12 cellular contexts compared by ENCODE assay signal in the genomic region with DNA sequence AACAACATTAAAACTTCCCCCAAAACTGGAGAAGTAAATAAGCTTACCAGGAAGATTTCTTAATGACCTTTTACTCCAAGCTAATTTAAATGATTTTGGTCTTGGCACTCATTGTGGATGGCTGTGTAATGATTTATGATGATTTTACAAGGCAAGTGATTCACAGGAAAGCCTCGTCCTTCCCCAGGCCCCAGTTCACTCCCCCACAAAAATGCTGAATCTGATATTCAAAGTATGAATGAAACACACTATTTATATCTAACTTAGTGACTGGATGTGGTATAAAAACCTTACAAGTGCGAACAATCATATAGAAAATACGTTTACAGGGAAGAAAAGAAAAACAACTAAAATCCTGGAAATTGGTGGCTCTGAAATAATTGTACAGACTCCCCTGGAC. TPM values are rescaled to one million over a fixed set of nuclear protein-coding genes. Genes with fewer than 3 reads are reported as not detected.
A peak's percentile ranks its signal among the peaks of the same experiment; 100 is the strongest.
DNase-seq lines count a peak whose midpoint lies in the region; ATAC-seq and TF ChIP-seq lines count a peak whose summit lies in the region.
"Had no signal": no experiment of that assay in that cellular context is flagged by ENCODE, and none has a peak within 500 bp of the region (broad histone marks: within the 10 kb centered on the region; RNA-seq: fewer than 3 reads in every experiment).

No MANE protein-coding gene starts in this region.

- no peak for TF ChIP-seq CTCF in stomach (IDR thresholded peaks at IDR 0.05)

- intact Hi-C loops in stomach (cut with DNase I; ENCODE audit: low total_unique reads): no loop called here

- no peak for TF ChIP-seq POLR2A in stomach (IDR thresholded peaks at IDR 0.05)

- H3K4me3 Mint-ChIP-seq in stimulated activated memory B cell treated with anti-CD40 and anti-IgM and Interleukin-4, amounts not matched to agents 10 μg/mL and 1 μg/mL and 100 μg/mL, for 72 hours: no peak overlapping the region
- H3K4me3 Mint-ChIP-seq: stimulated activated effector memory CD8-positive, alpha-beta T cell treated with anti-CD3 and anti-CD28 coated beads, Interleukin-12 subunit alpha, Interleukin-12 subunit beta, amount 100 ng/mL, for 72 hours had no signal

- WGBS in stomach, 5 donors: 55 to 73% (median 67%) methylated on average over 3 of the region's 3 CpGs

- H3K9me3 Mint-ChIP-seq in stimulated activated memory B cell treated with anti-CD40 and anti-IgM and Interleukin-4, amounts not matched to agents 10 μg/mL and 1 μg/mL and 100 μg/mL, for 72 hours: no peaks in the 10 kb centered on the region
- H3K9me3 Mint-ChIP-seq: stimulated activated effector memory CD8-positive, alpha-beta T cell treated with anti-CD3 and anti-CD28 coated beads, Interleukin-12 subunit alpha, Interleukin-12 subunit beta, amount 100 ng/mL, for 72 hours had no signal

- peak overlapping the region in 4 of 5 donors; percentile 14 to 89 (median 54) for H3K27ac ChIP-seq in stomach
- H3K27ac ChIP-seq: ascending aorta, PC-9 had no signal

- H3K4me1 ChIP-seq in stomach: peaks cover 37 to 71% (median 54%) of the 10 kb centered on the region in 4 donors

- no peaks in the 10 kb centered on the region for H3K27me3 ChIP-seq in stomach
- H3K27me3 ChIP-seq: ascending aorta had no signal

- peak; percentile 74 for DNase-seq in GM04504 (ENCODE audit: low read depth)
- DNase-seq in amniotic stem cell (lab: John Stamatoyannopoulos, UW): peak; percentile 69
- DNase-seq in hepatic stellate cell (ENCODE audit: low spot score): peak; percentile 94
- DNase-seq in stomach: no peak
- DNase-seq in NCI-H1105 treated with DMSO at 0.1 percent for 48 hours (lab: John Stamatoyannopoulos, UW): no peak
- DNase-seq in NOMO-1 (lab: John Stamatoyannopoulos, UW; ENCODE audit: unreplicated experiment in 2 of 2): no peak
- no peak for DNase-seq in NCI-H1694 (lab: John Stamatoyannopoulos, UW)
- DNase-seq: activated CD4-positive, alpha-beta T cell treated with anti-CD3 and anti-CD28 coated beads, Interleukin-2, amount 50 U/mL, for 48 hours had no signal

- H3K4me3 ChIP-seq in stomach: no peak overlapping the region
- H3K4me3 ChIP-seq: ascending aorta, PC-9 had no signal

- TF ChIP-seq EP300 in stomach (IDR thresholded peaks at IDR 0.05): no peak

- peaks cover 18% of the 10 kb centered on the region for H3K27me3 Mint-ChIP-seq in stimulated activated memory B cell treated with anti-CD40 and anti-IgM and Interleukin-4, amounts not matched to agents 10 μg/mL and 1 μg/mL and 100 μg/mL, for 72 hours

- no peaks in the 10 kb centered on the region for H3K9me3 ChIP-seq in stomach
- H3K9me3 ChIP-seq: ascending aorta had no signal

- peaks cover 23 to 36% (median 29%) of the 10 kb centered on the region in 4 donors for H3K36me3 ChIP-seq in stomach

- H3K36me3 Mint-ChIP-seq in stimulated activated memory B cell treated with anti-CD40 and anti-IgM and Interleukin-4, amounts not matched to agents 10 μg/mL and 1 μg/mL and 100 μg/mL, for 72 hours: peaks cover 11% of the 10 kb centered on the region
- H3K36me3 Mint-ChIP-seq: stimulated activated effector memory CD8-positive, alpha-beta T cell treated with anti-CD3 and anti-CD28 coated beads, Interleukin-12 subunit alpha, Interleukin-12 subunit beta, amount 100 ng/mL, for 72 hours had no signal

- H3K4me1 Mint-ChIP-seq in stimulated activated memory B cell treated with anti-CD40 and anti-IgM and Interleukin-4, amounts not matched to agents 10 μg/mL and 1 μg/mL and 100 μg/mL, for 72 hours: peaks cover 14% of the 10 kb centered on the region

- H3K27ac Mint-ChIP-seq in stimulated activated memory B cell treated with anti-CD40 and anti-IgM and Interleukin-4, amounts not matched to agents 10 μg/mL and 1 μg/mL and 100 μg/mL, for 72 hours: no peak overlapping the region
- H3K27ac Mint-ChIP-seq: stimulated activated effector memory CD8-positive, alpha-beta T cell treated with anti-CD3 and anti-CD28 coated beads, Interleukin-12 subunit alpha, Interleukin-12 subunit beta, amount 100 ng/mL, for 72 hours had no signal

- no peak for ATAC-seq in stimulated activated memory B cell treated with anti-CD40 and anti-IgM and Interleukin-4, amounts not matched to agents 10 μg/mL and 1 μg/mL and 100 μg/mL, for 72 hours
- ATAC-seq: stimulated activated effector memory CD8-positive, alpha-beta T cell treated with anti-CD3 and anti-CD28 coated beads, Interleukin-12 subunit alpha, Interleukin-12 subunit beta, amount 100 ng/mL, for 72 hours had no signal

RNA-seq across cellular contexts. Expression of a gene that starts 49.8 kb away (rescaled TPM):
- 10 to 100 TPM; 12.8 to 25.9 (median 17.0) TPM for total RNA-seq in stomach
- polyA plus RNA-seq in stomach: 1 to 10 TPM; 2.3 to 6.9 (median 3.2) TPM

Comparison
In these comparisons a context has a peak if more than half of its experiments do, and no peak if none do; other contexts are left out.
1. DNase-seq: peak in GM04504 (single experiment), amniotic stem cell (single experiment) and hepatic stellate cell (single experiment); none in stomach (single experiment), NCI-H1105 treated with DMSO at 0.1 percent for 48 hours (single experiment), NOMO-1 (0 of 2) and NCI-H1694 (single experiment).